In the genomic region with DNA sequence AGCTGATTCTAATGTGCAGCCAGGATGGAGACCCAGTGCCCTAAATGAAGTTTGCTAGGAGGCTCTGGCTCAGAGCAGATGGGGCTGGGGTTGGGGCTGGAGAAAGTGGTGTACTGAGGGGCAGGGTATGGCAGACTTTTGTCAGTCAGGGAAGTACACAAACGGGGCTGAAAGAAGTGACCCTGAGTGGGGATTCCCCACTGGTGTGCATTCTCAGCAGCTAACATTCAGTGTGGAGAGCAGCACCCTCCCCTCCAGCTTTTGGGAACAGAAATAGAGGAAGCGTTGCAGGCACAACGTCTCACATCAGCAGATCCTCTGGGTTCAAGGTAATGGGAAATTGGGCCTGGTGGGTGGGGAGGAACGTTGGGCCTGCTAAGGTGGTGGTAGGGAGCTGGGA, we compare ENCODE assay signal across 12 cellular contexts.
A peak's percentile ranks its signal among the peaks of the same experiment; 100 is the strongest.
DNase-seq lines count a peak whose midpoint lies in the region; ATAC-seq and TF ChIP-seq lines count a peak whose summit lies in the region.
"Had no signal": no experiment of that assay in that cellular context is flagged by ENCODE, and none has a peak within 500 bp of the region (broad histone marks: within the 10 kb centered on the region; RNA-seq: fewer than 3 reads in every experiment).

No MANE protein-coding gene starts in this region.

- intact Hi-C loops in cardiac septum (cut with DNase I) = no loop called here
- intact Hi-C loops in ascending aorta (cut with DNase I) = no loop called here

- H3K27ac ChIP-seq in ascending aorta = no peak overlapping the region

- no peaks in the 10 kb centered on the region for H3K9me3 Mint-ChIP-seq in stimulated activated memory B cell treated with anti-CD40 and anti-IgM and Interleukin-4, amounts not matched to agents 10 μg/mL and 1 μg/mL and 100 μg/mL, for 72 hours
- peaks cover 8% of the 10 kb centered on the region for H3K9me3 Mint-ChIP-seq in natural killer cell treated with Interleukin-12 subunit alpha and Interleukin-12 subunit beta and Interleukin-15 and Interleukin-18, amount 100 ng/mL, for 72 hours
- H3K9me3 Mint-ChIP-seq: activated T-helper 17 cell treated with anti-CD3 and anti-CD28 coated beads, Interleukin-2, amount 50 U/mL, for 72 hours had no signal

- H3K4me3 ChIP-seq in ascending aorta = no peak overlapping the region

- no peaks in the 10 kb centered on the region for H3K4me1 Mint-ChIP-seq in stimulated activated memory B cell treated with anti-CD40 and anti-IgM and Interleukin-4, amounts not matched to agents 10 μg/mL and 1 μg/mL and 100 μg/mL, for 72 hours
- H3K4me1 Mint-ChIP-seq in natural killer cell treated with Interleukin-12 subunit alpha and Interleukin-12 subunit beta and Interleukin-15 and Interleukin-18, amount 100 ng/mL, for 72 hours (ENCODE audit: low read depth in 2 of 2) = no peaks in the 10 kb centered on the region
- H3K4me1 Mint-ChIP-seq: activated T-helper 17 cell treated with anti-CD3 and anti-CD28 coated beads, Interleukin-2, amount 50 U/mL, for 72 hours; CD4-positive, CD25-positive, alpha-beta regulatory T cell had no signal

- no peak overlapping the region for H3K4me3 Mint-ChIP-seq in stimulated activated memory B cell treated with anti-CD40 and anti-IgM and Interleukin-4, amounts not matched to agents 10 μg/mL and 1 μg/mL and 100 μg/mL, for 72 hours
- no peak overlapping the region for H3K4me3 Mint-ChIP-seq in natural killer cell treated with Interleukin-12 subunit alpha and Interleukin-12 subunit beta and Interleukin-15 and Interleukin-18, amount 100 ng/mL, for 72 hours
- H3K4me3 Mint-ChIP-seq: activated T-helper 17 cell treated with anti-CD3 and anti-CD28 coated beads, Interleukin-2, amount 50 U/mL, for 72 hours; CD4-positive, CD25-positive, alpha-beta regulatory T cell had no signal

- no peaks in the 10 kb centered on the region for H3K36me3 Mint-ChIP-seq in stimulated activated memory B cell treated with anti-CD40 and anti-IgM and Interleukin-4, amounts not matched to agents 10 μg/mL and 1 μg/mL and 100 μg/mL, for 72 hours
- H3K36me3 Mint-ChIP-seq in natural killer cell treated with Interleukin-12 subunit alpha and Interleukin-12 subunit beta and Interleukin-15 and Interleukin-18, amount 100 ng/mL, for 72 hours = no peaks in the 10 kb centered on the region
- H3K36me3 Mint-ChIP-seq: CD4-positive, CD25-positive, alpha-beta regulatory T cell had no signal

- H3K27me3 ChIP-seq in ascending aorta = no peaks in the 10 kb centered on the region

- TF ChIP-seq CTCF in ascending aorta (IDR thresholded peaks at IDR 0.05) = no peak

- no peaks in the 10 kb centered on the region for H3K9me3 ChIP-seq in ascending aorta

- H3K27ac Mint-ChIP-seq in stimulated activated memory B cell treated with anti-CD40 and anti-IgM and Interleukin-4, amounts not matched to agents 10 μg/mL and 1 μg/mL and 100 μg/mL, for 72 hours = no peak overlapping the region
- H3K27ac Mint-ChIP-seq in natural killer cell treated with Interleukin-12 subunit alpha and Interleukin-12 subunit beta and Interleukin-15 and Interleukin-18, amount 100 ng/mL, for 72 hours = no peak overlapping the region
- H3K27ac Mint-ChIP-seq: activated T-helper 17 cell treated with anti-CD3 and anti-CD28 coated beads, Interleukin-2, amount 50 U/mL, for 72 hours; CD4-positive, CD25-positive, alpha-beta regulatory T cell had no signal

- peak; percentile 38 for ATAC-seq in GM19025 (IDR thresholded peaks at IDR 0.05; ENCODE audit: low read depth, unreplicated experiment)
- peak; percentile 53 for ATAC-seq in GM21576 (IDR thresholded peaks at IDR 0.05; ENCODE audit: unreplicated experiment)
- ATAC-seq in HG03066 (IDR thresholded peaks at IDR 0.05; ENCODE audit: low read depth, unreplicated experiment) = peak; percentile 48
- ATAC-seq in stimulated activated memory B cell treated with anti-CD40 and anti-IgM and Interleukin-4, amounts not matched to agents 10 μg/mL and 1 μg/mL and 100 μg/mL, for 72 hours = peak; percentile 49
- ATAC-seq in natural killer cell treated with Interleukin-12 subunit alpha and Interleukin-12 subunit beta and Interleukin-15 and Interleukin-18, amount 100 ng/mL, for 72 hours = no peak
- ATAC-seq: activated T-helper 17 cell treated with anti-CD3 and anti-CD28 coated beads, Interleukin-2, amount 50 U/mL, for 72 hours had no signal

- DNase-seq in cardiac septum (ENCODE audit: low spot score) = no peak
- DNase-seq in natural killer cell treated with Interleukin-12 subunit alpha and Interleukin-12 subunit beta and Interleukin-15 and Interleukin-18, amount 100 ng/mL, for 72 hours (ENCODE audit: low spot score) = no peak
- DNase-seq in ascending aorta (ENCODE audit: low spot score in 2 of 2) = no peak
- DNase-seq: activated CD4-positive, alpha-beta T cell treated with anti-CD3 and anti-CD28 coated beads for 48 hours; CD4-positive, CD25-positive, alpha-beta regulatory T cell; foreskin melanocyte; SW 1271 had no signal

- H3K4me1 ChIP-seq in ascending aorta = no peaks in the 10 kb centered on the region

- no peaks in the 10 kb centered on the region for H3K36me3 ChIP-seq in ascending aorta

- peaks cover 10% of the 10 kb centered on the region for H3K27me3 Mint-ChIP-seq in stimulated activated memory B cell treated with anti-CD40 and anti-IgM and Interleukin-4, amounts not matched to agents 10 μg/mL and 1 μg/mL and 100 μg/mL, for 72 hours
- H3K27me3 Mint-ChIP-seq in natural killer cell treated with Interleukin-12 subunit alpha and Interleukin-12 subunit beta and Interleukin-15 and Interleukin-18, amount 100 ng/mL, for 72 hours = no peaks in the 10 kb centered on the region

Comparison
In these comparisons a context has a peak if more than half of its experiments do, and no peak if none do; other contexts are left out.
1. ATAC-seq: peak in GM19025 (single experiment), GM21576 (single experiment), HG03066 (single experiment) and stimulated activated memory B cell treated with anti-CD40 and anti-IgM and Interleukin-4, amounts not matched to agents 10 μg/mL and 1 μg/mL and 100 μg/mL, for 72 hours (single experiment); none in natural killer cell treated with Interleukin-12 subunit alpha and Interleukin-12 subunit beta and Interleukin-15 and Interleukin-18, amount 100 ng/mL, for 72 hours (0 of 2).